In the genomic region with DNA sequence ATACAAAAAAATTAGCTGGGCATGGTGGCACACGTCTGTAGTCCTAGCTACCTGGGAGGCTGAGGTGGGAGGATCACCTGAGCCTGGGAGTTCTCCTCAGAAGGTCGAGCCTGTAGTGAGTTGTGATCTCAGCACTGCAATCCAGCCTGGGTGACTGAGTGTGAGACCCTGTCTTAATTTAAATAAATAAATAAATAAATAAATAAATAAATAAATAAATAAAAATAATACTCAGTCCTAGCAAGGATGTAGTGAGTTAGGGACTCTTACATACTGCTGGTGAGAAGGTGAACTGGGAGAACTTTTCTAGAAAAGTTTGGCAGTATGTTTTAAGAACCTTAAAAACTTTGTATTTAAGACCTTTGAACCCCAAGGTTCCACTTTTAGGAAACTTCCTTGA, we compare ENCODE assay signal across 8 cellular contexts.
"Had no signal": no experiment of that assay in that cellular context is flagged by ENCODE, and none has a peak within 500 bp of the region (broad histone marks: within the 10 kb centered on the region; RNA-seq: fewer than 3 reads in every experiment).

No MANE protein-coding gene starts in this region.

- ATAC-seq: GM12878 had no signal

- FAIRE-seq: G401.6, GM12878, GM12891, GM12892, GM18507, GM19239 had no signal

- DNase-seq: GDM1, GF-D8 had no signal

- H3K4me3 ChIP-seq: GM12878 had no signal
